In the genomic region with DNA sequence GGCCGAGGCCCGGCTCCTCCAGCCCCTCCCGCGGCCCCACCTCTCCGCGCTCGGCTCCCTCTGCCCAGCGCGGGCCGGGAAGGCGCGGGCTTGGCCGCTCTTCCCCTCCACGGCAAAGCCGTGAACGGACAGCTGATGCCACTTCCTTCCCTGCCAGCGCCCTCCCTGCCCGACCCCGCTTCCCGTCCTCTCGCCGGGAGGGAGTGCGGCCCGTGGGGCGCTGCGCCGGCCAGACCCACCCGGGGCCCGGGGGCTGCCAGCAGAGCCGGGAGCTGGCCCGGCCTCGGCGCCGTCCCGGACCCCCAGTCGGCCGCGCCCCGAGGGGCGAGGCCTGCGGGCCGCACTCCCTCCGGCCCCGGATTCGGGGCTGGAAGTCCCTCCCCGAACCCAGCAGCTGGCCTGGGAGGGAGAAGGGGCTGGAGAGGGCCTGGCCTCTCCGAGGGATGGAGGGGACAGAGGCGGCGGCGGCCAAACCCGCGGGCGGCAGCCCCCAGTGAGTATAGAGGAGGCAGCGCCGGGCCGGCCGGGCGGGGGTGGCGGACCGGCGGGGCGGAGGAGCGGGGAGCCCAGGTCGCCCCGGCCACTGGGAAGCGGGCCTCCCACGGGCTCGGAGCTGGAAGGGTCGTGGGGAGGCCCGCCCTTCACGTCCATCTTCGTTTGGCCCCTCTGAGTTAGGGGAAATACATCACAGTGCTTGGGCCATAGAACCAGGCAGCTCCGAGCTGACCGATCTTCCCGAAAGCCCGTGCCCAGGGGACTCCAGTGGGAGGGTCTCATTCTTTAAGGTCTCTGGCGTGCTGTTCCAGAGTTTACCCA, we compare ENCODE assay signal across 8 cellular contexts. TPM values are rescaled to one million over a fixed set of nuclear protein-coding genes. Genes with fewer than 3 reads are reported as not detected.
DNase-seq lines count a peak whose midpoint lies in the region; ATAC-seq and TF ChIP-seq lines count a peak whose summit lies in the region.

A gene with protein sequence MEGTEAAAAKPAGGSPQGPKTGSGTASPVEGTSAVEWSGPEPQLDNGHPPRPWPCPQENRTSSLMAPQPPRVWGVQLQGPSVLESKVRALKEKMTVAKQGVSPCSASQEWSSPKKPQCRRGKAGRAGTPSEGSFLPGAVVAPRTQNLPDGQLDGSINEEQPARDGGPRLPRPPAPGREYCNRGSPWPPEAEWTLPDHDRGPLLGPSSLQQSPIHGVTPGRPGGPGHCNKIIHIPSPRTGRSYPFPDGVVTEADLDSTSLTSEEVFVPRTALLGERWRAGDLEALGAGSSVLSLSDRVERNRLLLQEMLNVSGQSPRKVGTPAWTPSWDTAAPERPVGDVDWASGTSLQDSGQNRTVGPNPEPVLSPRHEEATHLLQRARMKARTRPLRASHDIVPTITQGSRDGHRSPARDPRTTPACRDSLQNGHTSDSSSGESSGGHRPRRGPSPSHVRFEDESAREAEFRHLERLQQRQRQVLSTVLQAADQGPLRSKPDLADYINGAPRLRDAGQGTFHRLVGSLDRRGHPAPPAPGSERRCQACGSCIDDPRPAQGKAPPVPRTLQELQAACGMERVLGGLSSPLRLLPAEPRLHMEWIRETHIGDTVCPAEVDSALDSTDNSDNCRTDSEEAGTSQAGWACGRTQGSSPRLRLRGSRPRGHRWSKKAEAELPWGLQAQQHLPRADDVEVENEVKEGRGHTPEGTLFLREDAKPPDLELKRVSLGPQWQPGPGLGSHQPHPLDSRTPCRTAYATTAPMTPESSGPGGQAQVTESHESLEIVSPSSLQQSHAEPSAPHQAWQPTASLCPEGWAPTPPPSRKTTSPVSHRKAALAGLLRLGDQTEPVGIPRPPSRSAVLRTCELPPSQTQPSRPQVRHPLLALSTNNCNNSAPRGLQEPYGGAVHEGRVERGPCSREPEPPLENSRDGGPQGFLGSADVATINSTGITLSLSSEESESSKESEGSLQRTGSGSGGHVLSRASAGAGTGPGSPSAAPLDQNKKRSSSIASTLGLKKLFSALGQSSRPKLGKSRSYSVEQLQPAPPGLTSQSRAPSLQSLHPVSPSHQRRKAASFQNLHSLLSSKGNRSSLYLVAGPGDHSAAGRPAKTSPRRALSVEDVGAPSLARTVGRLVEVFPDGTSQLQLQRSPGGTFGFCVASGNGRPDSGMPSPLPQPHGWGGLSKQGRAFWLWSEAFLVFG (plus strand): TSS at position 97 of the 816 bp plus-strand sequence. CDS start 347 bp downstream, at position 444.

- peak; percentile 57 for ATAC-seq in GM23338
- ATAC-seq in GM18505 (IDR thresholded peaks at IDR 0.05; ENCODE audit: unreplicated experiment) = no peak

- H3K36me3 ChIP-seq in GM23338 (ENCODE audit: insufficient read depth) (no peaks in the 10 kb centered on the region), rectal smooth muscle tissue (ENCODE audit: control insufficient read depth, insufficient read depth, low read length) (no peaks in the 10 kb centered on the region)

- no peaks in the 10 kb centered on the region; the same call in 2 of the 3 replicates for H3K9me3 Mint-ChIP-seq in GM23338

- H3K27ac Mint-ChIP-seq in GM23338 = 0 out of 2 replicates have a peak within 1 kb of the TSS, but pooled peaks have one; percentile 30

- peak within 1 kb of the TSS; percentile 86 for H3K4me2 ChIP-seq in GM23338

- no peak for TF ChIP-seq POLR2A in GM18505 (IDR thresholded peaks at IDR 0.05; ENCODE audit: borderline replicate concordance, extremely low read depth, insufficient read depth, insufficient read length)

- H3K27me3 Mint-ChIP-seq in GM23338 (ENCODE audit: insufficient read depth, low read depth, poor library complexity) = peaks cover 22% of the 10 kb centered on the region

- H3K4me1 ChIP-seq in GM23338 (ENCODE audit: insufficient read depth) (peaks cover 6% of the 10 kb centered on the region; the same call in 1 of the 2 replicates), rectal smooth muscle tissue (ENCODE audit: control insufficient read depth, insufficient read depth, low read length) (peaks cover 9% of the 10 kb centered on the region)

- H3K79me2 ChIP-seq in GM23338 (replicated peaks; ENCODE audit: insufficient read depth) = no peaks in the 10 kb centered on the region

- H4K20me1 ChIP-seq in GM23338 (replicated peaks; ENCODE audit: insufficient read depth) = no peaks in the 10 kb centered on the region

- H3F3A ChIP-seq in GM23338 (replicated peaks; ENCODE audit: low read depth) = no peaks in the 10 kb centered on the region

- peaks cover 33% of the 10 kb centered on the region for H3K27me3 ChIP-seq in GM23338 (ENCODE audit: insufficient read depth)
- no peaks in the 10 kb centered on the region for H3K27me3 ChIP-seq in rectal smooth muscle tissue (ENCODE audit: control insufficient read depth, insufficient read depth, low read length)

- peak within 1 kb of the TSS; percentile 82 for H3K4me3 Mint-ChIP-seq in GM23338

- H3K27ac ChIP-seq in GM23338 (ENCODE audit: low read depth) = no peak within 1 kb of the TSS
- H3K27ac ChIP-seq in angular gyrus (ENCODE audit: low read depth, low read length) = peak within 1 kb of the TSS; percentile 66
- peak within 1 kb of the TSS; percentile 92 for H3K27ac ChIP-seq in rectal smooth muscle tissue (ENCODE audit: low read depth, low read length)

- H2AFZ ChIP-seq in GM23338 = peak within 1 kb of the TSS; percentile 86

- TF ChIP-seq CTCF in GM23338 (conservative IDR thresholded peaks at IDR 0.05; ENCODE audit: low read depth in 2 of 2) = no peak

- H3K9me2 ChIP-seq in GM23338 (ENCODE audit: insufficient read depth) = no peaks in the 10 kb centered on the region

- H3K36me3 Mint-ChIP-seq in GM23338 (ENCODE audit: low read depth) = no peaks in the 10 kb centered on the region; the same call in 2 of the 3 replicates

- H3K4me3 ChIP-seq in GM23338 = peak within 1 kb of the TSS; percentile 65
- H3K4me3 ChIP-seq in rectal smooth muscle tissue (ENCODE audit: low read length) = peak within 1 kb of the TSS; percentile 78

- H3K9ac ChIP-seq in rectal smooth muscle tissue (ENCODE audit: low read length) = peak within 1 kb of the TSS; percentile 29

- H3K4me1 Mint-ChIP-seq in GM23338 = peaks cover 37% of the 10 kb centered on the region

- peak; percentile 74 for DNase-seq in AG08395 (ENCODE audit: low spot score)
- peak; percentile 68 for DNase-seq in GM23338 (ENCODE audit: low spot score)
- peak; percentile 74 for DNase-seq in hepatic stellate cell (ENCODE audit: low spot score)
- DNase-seq in GF-D8 (lab: John Stamatoyannopoulos, UW) = no peak
- no peak for DNase-seq in NCI-H2081 treated with DMSO at 0.1 percent for 48 hours (lab: John Stamatoyannopoulos, UW)

TF ChIP-seq in GM23338, 12 proteins besides CTCF, POLR2A, EP300 and RAD21:
- TF ChIP-seq EZH2 (IDR thresholded peaks at IDR 0.05; ENCODE audit: low read depth, unreplicated experiment) (peak; percentile 14), NANOG (IDR thresholded peaks at IDR 0.05; ENCODE audit: borderline replicate concordance) (no peak), POLR2AphosphoS5 (IDR thresholded peaks at IDR 0.05; ENCODE audit: low read depth) (peak; percentile 31)

RNA-seq across cellular contexts. Expression of the gene that starts here (rescaled TPM):
- 1.8 and 2.3 TPM in 2 replicates for total RNA-seq in GM23338 (2014; rRNA removed; shearing (Covaris generic))
- 0.80 and 1.1 TPM in 2 replicates for polyA plus RNA-seq in GM23338 (2016; fragmentation: Nextera tagmentation; extraction: Ambion mirVana)

Comparison
In these comparisons a context has a peak if more than half of its experiments do, and no peak if none do; other contexts are left out.
1. DNase-seq: peak in AG08395 (single experiment), GM23338 (single experiment) and hepatic stellate cell (single experiment); none in GF-D8 (single experiment) and NCI-H2081 treated with DMSO at 0.1 percent for 48 hours (single experiment).